ENCODE assay signal across 15 cellular contexts in genomic region chr19:10752913-10753285, GRCh38. TPM values are rescaled to one million over a fixed set of nuclear protein-coding genes. Genes with fewer than 3 reads are reported as not detected.
DNase-seq lines count a peak whose midpoint lies in the region; ATAC-seq, FAIRE-seq and TF ChIP-seq lines count a peak whose summit lies in the region.
"Had no signal": no experiment of that assay in that cellular context is flagged by ENCODE, and none has a peak within 500 bp of the region (broad histone marks: within the 10 kb centered on the region; RNA-seq: fewer than 3 reads in every experiment).

No MANE protein-coding gene starts in this region.

- no peak overlapping the region for H3K9ac ChIP-seq in kidney (ENCODE audit: low read length in 2 of 2)

- peaks cover 96% of the 10 kb centered on the region for H3K4me1 Mint-ChIP-seq in activated naive CD4-positive, alpha-beta T cell treated with anti-CD3 and anti-CD28 coated beads for 36 hours (ENCODE audit: low read depth)
- H3K4me1 Mint-ChIP-seq in activated naive CD4-positive, alpha-beta T cell treated with anti-CD3 and anti-CD28 coated beads, Interleukin-2, amount 10 ng/mL, durations not matched to agents 7 days and 5 days, result peaks cover 89% of the 10 kb centered on the region
- H3K4me1 Mint-ChIP-seq in stimulated activated memory B cell treated with anti-CD40 and anti-IgM and Interleukin-4, amounts not matched to agents 10 μg/mL and 1 μg/mL and 100 μg/mL, for 72 hours, result peaks cover 92% of the 10 kb centered on the region

- no peaks in the 10 kb centered on the region for H3K9me3 Mint-ChIP-seq in activated naive CD4-positive, alpha-beta T cell treated with anti-CD3 and anti-CD28 coated beads for 36 hours
- peaks cover 1% of the 10 kb centered on the region for H3K9me3 Mint-ChIP-seq in activated naive CD4-positive, alpha-beta T cell treated with anti-CD3 and anti-CD28 coated beads, Interleukin-2, amount 10 ng/mL, durations not matched to agents 7 days and 5 days
- H3K9me3 Mint-ChIP-seq in stimulated activated memory B cell treated with anti-CD40 and anti-IgM and Interleukin-4, amounts not matched to agents 10 μg/mL and 1 μg/mL and 100 μg/mL, for 72 hours, result no peaks in the 10 kb centered on the region

- intact Hi-C loops in activated naive CD4-positive, alpha-beta T cell treated with anti-CD3 and anti-CD28 coated beads for 36 hours (cut with micrococcal nuclease), result no loop called here
- intact Hi-C loops in kidney (cut with DNase I), result no loop called here

- H3K4me3 Mint-ChIP-seq in activated naive CD4-positive, alpha-beta T cell treated with anti-CD3 and anti-CD28 coated beads for 36 hours, result no peak overlapping the region
- H3K4me3 Mint-ChIP-seq in activated naive CD4-positive, alpha-beta T cell treated with anti-CD3 and anti-CD28 coated beads, Interleukin-2, amount 10 ng/mL, durations not matched to agents 7 days and 5 days, result no peak overlapping the region
- no peak overlapping the region for H3K4me3 Mint-ChIP-seq in stimulated activated memory B cell treated with anti-CD40 and anti-IgM and Interleukin-4, amounts not matched to agents 10 μg/mL and 1 μg/mL and 100 μg/mL, for 72 hours

- peaks cover 57 to 60% of the 10 kb centered on the region in 2 donors for H3K4me1 ChIP-seq in kidney (ENCODE audit: control insufficient read depth in 1 of 2, insufficient read depth in 1 of 2, low read depth in 1 of 2, low read length in 2 of 2)

- no peak for ATAC-seq in stimulated activated memory B cell treated with anti-CD40 and anti-IgM and Interleukin-4, amounts not matched to agents 10 μg/mL and 1 μg/mL and 100 μg/mL, for 72 hours
- ATAC-seq: mucosa of descending colon had no signal

- H3K36me3 ChIP-seq in kidney (ENCODE audit: control insufficient read depth in 1 of 2, insufficient read depth in 2 of 2, low read length in 2 of 2), result peaks cover 0 to 3% of the 10 kb centered on the region in 2 donors
- H3K36me3 ChIP-seq: prostate gland had no signal

- no peak overlapping the region for H3K4me3 ChIP-seq in kidney (ENCODE audit: low read length in 2 of 2)
- H3K4me3 ChIP-seq: mucosa of descending colon, prostate gland, SK-N-MC, testis had no signal

- H3K27ac Mint-ChIP-seq in activated naive CD4-positive, alpha-beta T cell treated with anti-CD3 and anti-CD28 coated beads for 36 hours, result peak overlapping the region; percentile 56
- H3K27ac Mint-ChIP-seq in activated naive CD4-positive, alpha-beta T cell treated with anti-CD3 and anti-CD28 coated beads, Interleukin-2, amount 10 ng/mL, durations not matched to agents 7 days and 5 days, result no peak overlapping the region
- H3K27ac Mint-ChIP-seq in stimulated activated memory B cell treated with anti-CD40 and anti-IgM and Interleukin-4, amounts not matched to agents 10 μg/mL and 1 μg/mL and 100 μg/mL, for 72 hours, result peak overlapping the region; percentile 73

- no peak for FAIRE-seq in kidney (lab: Jason Lieb, UNC)
- FAIRE-seq in GM19239 (lab: Jason Lieb, UNC), result no peak
- FAIRE-seq: D721Med had no signal

- CTCF ChIA-PET in activated naive CD4-positive, alpha-beta T cell treated with anti-CD3 and anti-CD28 coated beads for 36 hours (lab: Charles Lee), result interaction anchor here (0.9 kb wide), 1 partner anchor 9 kb away, joined by 3 read pairs; no protein-coding TSS in a partner anchor
- CTCF ChIA-PET in activated naive CD4-positive, alpha-beta T cell treated with anti-CD3 and anti-CD28 coated beads, Interleukin-2, amount 10 ng/mL, durations not matched to agents 7 days and 5 days (lab: Charles Lee), result no interaction called here
- CTCF ChIA-PET in RWPE1 (lab: Yijun Ruan, JAX), result no interaction called here

- no peak for DNase-seq in activated naive CD4-positive, alpha-beta T cell treated with anti-CD3 and anti-CD28 coated beads for 36 hours
- no peak for DNase-seq in activated naive CD4-positive, alpha-beta T cell treated with anti-CD3 and anti-CD28 coated beads, Interleukin-2, amount 10 ng/mL, durations not matched to agents 7 days and 5 days
- DNase-seq in RWPE1 (ENCODE audit: low spot score) (no peak), kidney (no peak), AG08396 (ENCODE audit: low spot score) (no peak), AG08395 (ENCODE audit: low spot score) (no peak), GM19239 (ENCODE audit: insufficient read length, low spot score) (no peak)
- DNase-seq: activated naive CD4-positive, alpha-beta T cell; mucosa of descending colon; NCI-H1694 treated with DMSO at 0.1 percent for 48 hours had no signal

- no peaks in the 10 kb centered on the region for H3K9me3 ChIP-seq in kidney (ENCODE audit: control insufficient read depth in 1 of 2, low read length in 2 of 2)
- H3K9me3 ChIP-seq: mucosa of descending colon, prostate gland, testis had no signal

- TF ChIP-seq CTCF in RWPE1 (conservative IDR thresholded peaks at IDR 0.05; ENCODE audit: low read depth), result no peak
- TF ChIP-seq CTCF in kidney (IDR thresholded peaks at IDR 0.05; ENCODE audit: borderline replicate concordance, extremely low read depth, insufficient read depth), result no peak

- H3K27ac ChIP-seq in RWPE1 (peak overlapping the region; percentile 13), kidney (ENCODE audit: low read depth in 2 of 2, low read length in 2 of 2) (peak overlapping the region; percentile 92 to 95)
- H3K27ac ChIP-seq: SK-N-MC had no signal

- peaks cover 2% of the 10 kb centered on the region for H3K36me3 Mint-ChIP-seq in activated naive CD4-positive, alpha-beta T cell treated with anti-CD3 and anti-CD28 coated beads for 36 hours (ENCODE audit: low read depth)
- H3K36me3 Mint-ChIP-seq in activated naive CD4-positive, alpha-beta T cell treated with anti-CD3 and anti-CD28 coated beads, Interleukin-2, amount 10 ng/mL, durations not matched to agents 7 days and 5 days, result peaks cover 27% of the 10 kb centered on the region
- H3K36me3 Mint-ChIP-seq in stimulated activated memory B cell treated with anti-CD40 and anti-IgM and Interleukin-4, amounts not matched to agents 10 μg/mL and 1 μg/mL and 100 μg/mL, for 72 hours, result peaks cover 6% of the 10 kb centered on the region

- H3K27me3 Mint-ChIP-seq in activated naive CD4-positive, alpha-beta T cell treated with anti-CD3 and anti-CD28 coated beads for 36 hours (ENCODE audit: low read depth), result no peaks in the 10 kb centered on the region
- H3K27me3 Mint-ChIP-seq in activated naive CD4-positive, alpha-beta T cell treated with anti-CD3 and anti-CD28 coated beads, Interleukin-2, amount 10 ng/mL, durations not matched to agents 7 days and 5 days, result no peaks in the 10 kb centered on the region
- no peaks in the 10 kb centered on the region for H3K27me3 Mint-ChIP-seq in stimulated activated memory B cell treated with anti-CD40 and anti-IgM and Interleukin-4, amounts not matched to agents 10 μg/mL and 1 μg/mL and 100 μg/mL, for 72 hours

- POLR2A ChIA-PET in RWPE1 (lab: Yijun Ruan, JAX; ENCODE audit: low non-redundant PET), result no interaction called here

RNA-seq across cellular contexts. Expression of gene DNM2, which starts 35.0 kb away (rescaled TPM):
- total RNA-seq in activated naive CD4-positive, alpha-beta T cell treated with anti-CD3 and anti-CD28 coated beads for 36 hours, result 100 to 1,000 TPM; 144 to 148 TPM
- total RNA-seq in kidney, result 226 TPM
- polyA plus RNA-seq in kidney (ENCODE audit: insufficient read depth, low read depth, low replicate concordance), result 79.0 TPM

RNA-seq across cellular contexts. Expression of gene QTRT1, which starts 51.7 kb away (rescaled TPM):
- 10 to 100 TPM; 48.9 to 51.3 TPM for total RNA-seq in activated naive CD4-positive, alpha-beta T cell treated with anti-CD3 and anti-CD28 coated beads for 36 hours
- 55.2 TPM for total RNA-seq in kidney
- 77.2 TPM for polyA plus RNA-seq in kidney (ENCODE audit: insufficient read depth, low read depth, low replicate concordance)
